Comparison of ENCODE assay signal across 8 cellular contexts in the genomic region with DNA sequence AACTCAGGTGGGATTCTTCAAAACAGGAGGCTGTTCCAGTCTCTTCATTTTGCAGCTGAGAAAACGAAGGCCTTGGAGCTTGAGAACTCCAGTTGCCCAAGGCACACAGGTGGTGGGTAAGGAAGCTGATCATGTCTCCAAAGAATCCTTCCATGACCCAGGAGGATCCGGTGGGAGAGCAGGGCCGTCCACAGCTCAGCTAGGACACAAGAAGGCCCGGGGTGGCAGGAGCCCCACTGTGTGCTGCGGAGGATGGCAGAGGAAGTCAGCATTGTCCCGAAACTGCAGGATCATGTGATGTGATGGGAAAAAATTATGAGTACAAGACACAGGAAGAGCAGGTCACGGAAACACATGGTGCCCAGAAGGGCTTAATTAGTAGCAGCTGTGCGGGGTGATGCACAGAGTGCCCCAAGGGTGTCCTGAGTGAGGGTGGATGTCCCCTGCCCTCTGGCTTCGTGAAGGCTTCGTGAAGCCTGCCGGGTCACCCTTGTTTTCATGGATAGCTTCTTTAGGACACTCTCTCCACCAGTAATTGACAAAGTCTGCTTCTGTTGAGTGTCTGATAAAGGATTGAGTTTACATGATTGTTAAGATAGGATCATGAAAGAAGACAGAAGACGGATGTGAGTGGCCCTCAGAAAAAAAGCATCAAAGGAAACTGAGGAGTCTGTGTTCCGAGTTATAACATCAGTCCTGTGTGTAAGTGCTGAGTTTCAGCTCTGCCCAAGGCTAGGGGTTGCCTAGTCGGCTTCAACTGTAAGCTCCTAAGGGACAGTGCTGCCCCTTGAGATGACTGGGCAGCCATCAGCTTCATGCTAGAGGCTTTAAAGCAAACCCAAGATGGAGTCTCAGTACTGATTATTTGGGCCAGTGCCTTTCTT. TPM values are rescaled to one million over a fixed set of nuclear protein-coding genes. Genes with fewer than 3 reads are reported as not detected.
DNase-seq lines count a peak whose midpoint lies in the region; ATAC-seq and TF ChIP-seq lines count a peak whose summit lies in the region.

No MANE protein-coding gene starts in this region.

- no peaks in the 10 kb centered on the region for H3K9me3 ChIP-seq in muscle layer of colon (ENCODE audit: low read length)

- H3K9me3 Mint-ChIP-seq in stimulated activated naive CD8-positive, alpha-beta T cell treated with anti-CD3 and anti-CD28 coated beads, Interleukin-15, Interleukin-2, amounts not matched to agents 100 ng/mL and 50 ng/mL, for 24 hours = no peaks in the 10 kb centered on the region
- peaks cover 0 to 5% (median 2%) of the 10 kb centered on the region in 5 experiments for H3K9me3 Mint-ChIP-seq in brain

- H3K4me1 ChIP-seq in muscle layer of colon (ENCODE audit: insufficient read depth, low read length) = peaks cover 12% of the 10 kb centered on the region

- H3K36me3 ChIP-seq in muscle layer of colon (ENCODE audit: insufficient read depth, low read length) = no peaks in the 10 kb centered on the region

- no peaks in the 10 kb centered on the region for H3K27me3 ChIP-seq in muscle layer of colon (ENCODE audit: control insufficient read depth in 1 of 2, insufficient read depth in 2 of 2, low read length in 2 of 2)

- peak overlapping the region; percentile 58 for H3K27ac Mint-ChIP-seq in stimulated activated naive CD8-positive, alpha-beta T cell treated with anti-CD3 and anti-CD28 coated beads, Interleukin-15, Interleukin-2, amounts not matched to agents 100 ng/mL and 50 ng/mL, for 24 hours
- H3K27ac Mint-ChIP-seq in brain = peak overlapping the region; percentile 71 to 94 (median 73)

- peaks cover 25% of the 10 kb centered on the region for H3K27me3 Mint-ChIP-seq in stimulated activated naive CD8-positive, alpha-beta T cell treated with anti-CD3 and anti-CD28 coated beads, Interleukin-15, Interleukin-2, amounts not matched to agents 100 ng/mL and 50 ng/mL, for 24 hours
- no peaks in the 10 kb centered on the region for H3K27me3 Mint-ChIP-seq in brain

- no peak overlapping the region for H3K4me3 ChIP-seq in muscle layer of colon (ENCODE audit: low read depth in 1 of 2, low read length in 2 of 2)

- no peaks in the 10 kb centered on the region for H3K36me3 Mint-ChIP-seq in stimulated activated naive CD8-positive, alpha-beta T cell treated with anti-CD3 and anti-CD28 coated beads, Interleukin-15, Interleukin-2, amounts not matched to agents 100 ng/mL and 50 ng/mL, for 24 hours (ENCODE audit: low read depth)
- no peaks in the 10 kb centered on the region for H3K36me3 Mint-ChIP-seq in brain

- no peak for DNase-seq in stimulated activated naive CD8-positive, alpha-beta T cell treated with anti-CD3 and anti-CD28 coated beads, Interleukin-15, Interleukin-2, amounts not matched to agents 100 U/mL and 50 U/mL, for 24 hours
- DNase-seq in C1 segment of cervical spinal cord (lab: John Stamatoyannopoulos, UW) (no peak), NCI-H345 treated with DMSO at 0.1 percent for 48 hours (lab: John Stamatoyannopoulos, UW; ENCODE audit: unreplicated experiment) (no peak)
- DNase-seq in activated CD4-positive, CD25-positive, alpha-beta regulatory T cell (lab: John Stamatoyannopoulos, UW) = no peak

- TF ChIP-seq CTCF in brain (conservative IDR thresholded peaks at IDR 0.05) = peak; percentile 14 to 58

- H3K4me3 Mint-ChIP-seq in stimulated activated naive CD8-positive, alpha-beta T cell treated with anti-CD3 and anti-CD28 coated beads, Interleukin-15, Interleukin-2, amounts not matched to agents 100 ng/mL and 50 ng/mL, for 24 hours = no peak overlapping the region
- H3K4me3 Mint-ChIP-seq in brain = peak overlapping the region; percentile 18 to 85 (median 80)

- peaks cover 17% of the 10 kb centered on the region for H3K4me1 Mint-ChIP-seq in stimulated activated naive CD8-positive, alpha-beta T cell treated with anti-CD3 and anti-CD28 coated beads, Interleukin-15, Interleukin-2, amounts not matched to agents 100 ng/mL and 50 ng/mL, for 24 hours (ENCODE audit: low read depth)
- H3K4me1 Mint-ChIP-seq in brain = peaks cover 47% of the 10 kb centered on the region

- H3K9ac ChIP-seq in muscle layer of colon (ENCODE audit: low read length) = no peak overlapping the region

- ATAC-seq in stimulated activated naive CD8-positive, alpha-beta T cell treated with anti-CD3 and anti-CD28 coated beads, Interleukin-15, Interleukin-2, amounts not matched to agents 100 U/mL and 50 U/mL, for 24 hours = no peak
- ATAC-seq in GM21723 (IDR thresholded peaks at IDR 0.05; ENCODE audit: unreplicated experiment) = no peak

- H3K27ac ChIP-seq in muscle layer of colon (ENCODE audit: low read depth, low read length) = peak overlapping the region; percentile 69

RNA-seq across cellular contexts. Expression of a gene that starts 33.8 kb away (rescaled TPM):
- 1.8 TPM for polyA plus RNA-seq in brain (ENCODE audit: insufficient read depth, low read depth, low replicate concordance)
